21 cellular contexts compared by ENCODE assay signal in genomic region chr12:34376133-34376799, GRCh38.
"Had no signal": no experiment of that assay in that cellular context is flagged by ENCODE, and none has a peak within 500 bp of the region (broad histone marks: within the 10 kb centered on the region; RNA-seq: fewer than 3 reads in every experiment).

No MANE protein-coding gene starts in this region.

- H3K36me3 ChIP-seq: MG63, SJCRH30 had no signal

- H3K9me3 ChIP-seq: MG63, SJCRH30 had no signal

- H3K27me3 ChIP-seq: SJCRH30 had no signal

- ATAC-seq: Panc1, SK-N-SH treated with all-trans-retinoic acid at 6 μM for 48 hours had no signal

- H3K27ac ChIP-seq: HL-60, RWPE1, SJCRH30 had no signal

- FAIRE-seq: HTR-8/SVneo had no signal

- H3K4me1 ChIP-seq: SJCRH30 had no signal

- DNase-seq: Karpas-422, KG1, MG63, NCI-H1092 treated with DMSO at 0.1 percent for 48 hours, NCI-H1436, NCI-H187, NCI-H2029, NCI-H2081 treated with DMSO at 0.1 percent for 48 hours, NCI-H2171, NCI-H226, NCI-H446, NCI-H510A, NCI-H524 treated with DMSO at 0.1 percent for 48 hours, NCI-H69, SJCRH30, T-helper 1 cell had no signal

- H3K4me3 ChIP-seq: MG63, SJCRH30 had no signal
